Comparison of ENCODE assay signal across 9 cellular contexts in the genomic region with DNA sequence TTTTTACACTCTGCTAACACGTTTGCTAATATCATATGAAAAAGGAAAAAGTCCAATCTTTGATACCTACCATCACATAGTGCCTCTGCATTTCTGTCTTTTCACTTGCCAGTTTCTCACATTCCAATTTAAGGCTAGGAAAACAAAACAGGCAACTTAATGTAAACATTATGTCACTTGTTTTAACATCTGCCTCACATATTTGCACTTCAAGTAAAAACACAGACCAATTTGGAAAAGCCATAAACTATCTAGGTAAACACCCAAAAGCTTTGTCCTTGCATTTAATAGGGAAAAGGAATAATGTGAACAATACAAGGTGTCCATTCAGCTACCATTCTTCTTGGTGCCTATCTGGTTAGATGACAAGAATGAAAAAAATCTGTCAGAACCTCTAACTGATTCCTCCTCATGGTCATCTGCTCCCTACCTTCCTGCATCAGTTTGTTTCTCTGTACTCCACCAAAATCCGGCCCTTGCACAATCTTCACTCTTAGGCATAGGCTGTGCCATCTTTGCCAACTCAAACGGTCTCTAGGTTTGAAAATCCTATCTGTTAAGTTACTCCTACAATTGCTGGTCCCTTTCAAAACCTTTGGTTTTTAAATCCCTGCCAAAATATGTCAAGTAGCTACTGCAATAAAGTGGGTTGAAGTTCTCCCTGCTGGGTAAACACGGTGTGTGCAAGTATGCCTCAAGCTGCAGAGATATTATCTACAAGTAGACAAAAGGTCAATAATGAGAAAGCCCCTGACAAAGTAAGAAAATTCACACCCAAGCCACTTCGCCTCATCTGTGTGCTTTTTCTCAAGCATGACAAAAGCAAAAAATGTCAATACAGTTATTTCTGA. TPM values are rescaled to one million over a fixed set of nuclear protein-coding genes. Genes with fewer than 3 reads are reported as not detected.
DNase-seq lines count a peak whose midpoint lies in the region; ATAC-seq and TF ChIP-seq lines count a peak whose summit lies in the region.
"Had no signal": no experiment of that assay in that cellular context is flagged by ENCODE, and none has a peak within 500 bp of the region (broad histone marks: within the 10 kb centered on the region; RNA-seq: fewer than 3 reads in every experiment).

No MANE protein-coding gene starts in this region.

- TSS peak; percentile 13 for BruUV-seq in Caco-2 (replicated peaks; lab: Mats Ljungman, UMichigan)

- H3K36me3 ChIP-seq in Caco-2 (ENCODE audit: control insufficient read depth, insufficient read depth, low read length): no peaks in the 10 kb centered on the region; the same call in 1 of the 2 replicates
- H3K36me3 ChIP-seq in endocrine pancreas (ENCODE audit: control insufficient read depth, insufficient read depth, low read length): no peaks in the 10 kb centered on the region
- H3K36me3 ChIP-seq in osteoblast (ENCODE audit: insufficient read depth, low read length): no peaks in the 10 kb centered on the region

- H3K4me1 Mint-ChIP-seq in Caco-2 (ENCODE audit: low read depth, unreplicated experiment): no peaks in the 10 kb centered on the region

- peaks cover 31% of the 10 kb centered on the region for H3K79me2 ChIP-seq in osteoblast (ENCODE audit: insufficient read depth, low read length)

- DNase-seq in Caco-2: peak; percentile 34 to 35
- peak; percentile 63 for DNase-seq in M059J (ENCODE audit: low read depth)
- DNase-seq in osteoblast (ENCODE audit: insufficient read length, low spot score, missing footprints): peak; percentile 80
- DNase-seq in kidney glomerular epithelial cell (lab: John Stamatoyannopoulos, UW): no peak
- no peak for DNase-seq in GM20000 (ENCODE audit: low spot score)
- DNase-seq: activated B cell treated with CpG ODN at 0.5 μM for 24 hours had no signal

- peaks cover 27% of the 10 kb centered on the region for H3K36me3 Mint-ChIP-seq in Caco-2 (ENCODE audit: insufficient read depth, unreplicated experiment)

- POLR2A ChIA-PET in Caco-2 (lab: Charles Lee): no interaction called here

- H3K4me1 ChIP-seq in Caco-2: peaks cover 23% of the 10 kb centered on the region
- H3K4me1 ChIP-seq in endocrine pancreas (ENCODE audit: control insufficient read depth, insufficient read depth, low read length): peaks cover 22% of the 10 kb centered on the region
- peaks cover 20% of the 10 kb centered on the region for H3K4me1 ChIP-seq in osteoblast (ENCODE audit: insufficient read depth, low read length)

- intact Hi-C loops in Caco-2 (cut with micrococcal nuclease; ENCODE audit: unreplicated experiment): loop anchor here (2.0 to 10.0 kb wide), 6 partner anchors 54 to 919 kb away; no protein-coding TSS in a partner anchor

- CTCF ChIA-PET in Caco-2 (lab: Charles Lee): no interaction called here

- peak overlapping the region; percentile 73 for H3K4me3 ChIP-seq in Caco-2 (ENCODE audit: low read depth, low read length)
- peak overlapping the region; percentile 76 for H3K4me3 ChIP-seq in endocrine pancreas (ENCODE audit: control insufficient read depth, insufficient read depth, low read length)
- H3K4me3 ChIP-seq in osteoblast (ENCODE audit: insufficient read depth, low read length): peak overlapping the region; percentile 81

- H3K9me3 Mint-ChIP-seq in Caco-2 (ENCODE audit: unreplicated experiment): no peaks in the 10 kb centered on the region
- H3K9me3 Mint-ChIP-seq: activated B cell treated with CpG ODN at 0.5 μM for 24 hours had no signal

- H3K27ac ChIP-seq in osteoblast (ENCODE audit: low read depth, low read length): no peak overlapping the region

- ATAC-seq in GM18870 (IDR thresholded peaks at IDR 0.05; ENCODE audit: unreplicated experiment): no peak
- no peak for ATAC-seq in GM21390 (IDR thresholded peaks at IDR 0.05; ENCODE audit: unreplicated experiment)

- no peak overlapping the region for H2AFZ ChIP-seq in osteoblast (ENCODE audit: low read length)

- H3K9ac ChIP-seq in endocrine pancreas (ENCODE audit: control insufficient read depth, insufficient read depth, low read length): no peak overlapping the region

- TF ChIP-seq CTCF in Caco-2 (IDR thresholded peaks at IDR 0.05; ENCODE audit: insufficient read depth in 1 of 2, low read depth in 1 of 2, low read length in 1 of 2, severe bottlenecking in 1 of 2, unreplicated experiment in 1 of 2): peak; percentile 5 to 16
- peak; percentile 20 for TF ChIP-seq CTCF in osteoblast (IDR thresholded peaks at IDR 0.05; ENCODE audit: extremely low read depth, low read depth, low read length)
- TF ChIP-seq CTCF in GM20000 (IDR thresholded peaks at IDR 0.05; ENCODE audit: extremely low read depth, missing control alignments): no peak

- H3K27me3 Mint-ChIP-seq in Caco-2 (ENCODE audit: insufficient read depth, unreplicated experiment): no peaks in the 10 kb centered on the region
- H3K27me3 Mint-ChIP-seq: activated B cell treated with CpG ODN at 0.5 μM for 24 hours had no signal

- H3K4me2 ChIP-seq in osteoblast (ENCODE audit: insufficient read depth, low read length): peak overlapping the region; percentile 96

- no peak overlapping the region for H3K27ac Mint-ChIP-seq in Caco-2 (ENCODE audit: unreplicated experiment)

- H3K9me3 ChIP-seq in Caco-2: no peaks in the 10 kb centered on the region
- H3K9me3 ChIP-seq in endocrine pancreas (ENCODE audit: control insufficient read depth, low read length): no peaks in the 10 kb centered on the region
- no peaks in the 10 kb centered on the region for H3K9me3 ChIP-seq in osteoblast (ENCODE audit: low read depth, low read length)

- H3K27me3 ChIP-seq in Caco-2 (replicated peaks; ENCODE audit: control insufficient read depth, insufficient read depth, low read length): no peaks in the 10 kb centered on the region
- H3K27me3 ChIP-seq in endocrine pancreas (ENCODE audit: control insufficient read depth, insufficient read depth, low read length): no peaks in the 10 kb centered on the region
- H3K27me3 ChIP-seq in osteoblast (ENCODE audit: insufficient read depth, low read length): peaks cover 5% of the 10 kb centered on the region

- peaks cover 5% of the 10 kb centered on the region for H4K20me1 ChIP-seq in osteoblast (ENCODE audit: insufficient read depth, low read length)

- H3K4me3 Mint-ChIP-seq in Caco-2 (ENCODE audit: unreplicated experiment): no peak overlapping the region
- H3K4me3 Mint-ChIP-seq: activated B cell treated with CpG ODN at 0.5 μM for 24 hours had no signal

RNA-seq across cellular contexts. Expression of a gene that starts 3.4 kb away (rescaled TPM):
- 17.9 and 18.3 TPM in 2 replicates for total RNA-seq in Caco-2 (2022)
- 21.9 and 31.7 TPM in 2 replicates for total RNA-seq in M059J (2014; rRNA removed; shearing (Covaris generic))
- total RNA-seq in osteoblast: 9.0 and 10.6 TPM in 2 replicates

Comparison
In these comparisons a context has a peak if more than half of its experiments do, and no peak if none do; other contexts are left out.
1. DNase-seq: peak in Caco-2 (2 of 2), M059J (single experiment) and osteoblast (single experiment); none in kidney glomerular epithelial cell (single experiment) and GM20000 (single experiment).
2. Peak in every context shown above with its lines, with median percentiles within 50 percentile points of each other: H3K4me3 ChIP-seq.